Comparison of ENCODE assay signal across 8 cellular contexts in the genomic region with DNA sequence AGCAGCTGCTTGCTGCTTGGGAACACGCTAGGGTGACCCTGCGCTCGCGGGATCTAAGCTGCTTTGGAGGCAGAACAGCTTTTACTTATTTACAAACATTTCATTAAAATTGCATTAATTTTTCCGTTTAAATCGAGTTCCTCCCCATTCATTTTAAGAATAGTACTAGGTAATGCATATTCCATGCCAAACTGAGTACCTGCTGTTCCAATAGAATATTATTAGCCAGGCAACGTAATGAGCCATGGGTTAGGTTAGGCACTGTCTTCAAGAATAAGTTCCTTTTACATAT. TPM values are rescaled to one million over a fixed set of nuclear protein-coding genes. Genes with fewer than 3 reads are reported as not detected.
A peak's percentile ranks its signal among the peaks of the same experiment; 100 is the strongest.
DNase-seq lines count a peak whose midpoint lies in the region; ATAC-seq and TF ChIP-seq lines count a peak whose summit lies in the region.

No MANE protein-coding gene starts in this region.

- no peak for DNase-seq in CD4-positive, alpha-beta T cell
- DNase-seq in breast epithelium (ENCODE audit: low spot score in 2 of 2) (no peak), GM20000 (ENCODE audit: low spot score) (no peak), NCI-H2171 (lab: John Stamatoyannopoulos, UW) (no peak), anterior cingulate cortex (lab: John Stamatoyannopoulos, UW) (no peak)

- no peaks in the 10 kb centered on the region for H3K36me3 ChIP-seq in HUES6 (ENCODE audit: control insufficient read depth, insufficient read depth, low read length)
- no peaks in the 10 kb centered on the region for H3K36me3 ChIP-seq in breast epithelium
- H3K36me3 ChIP-seq in muscle layer of duodenum (ENCODE audit: control insufficient read depth in 1 of 2, insufficient read depth in 2 of 2, low read length in 2 of 2) = no peaks in the 10 kb centered on the region

- no peak for ATAC-seq in CD4-positive, alpha-beta T cell (ENCODE audit: poor library complexity)
- no peak for ATAC-seq in HG03571 (IDR thresholded peaks at IDR 0.05; ENCODE audit: unreplicated experiment)

- intact Hi-C loops in CD4-positive, alpha-beta T cell (cut with DNase I, micrococcal nuclease) = loop anchor here in 1 of 2 experiments (5.0 to 10.0 kb wide), 8 partner anchors 257 to 1687 kb away; a partner anchor contains a TSS
- intact Hi-C loops in breast epithelium (cut with DNase I; ENCODE audit: low total_unique reads) = no loop called here

- POLR2A ChIA-PET in CD4-positive, alpha-beta T cell (lab: Charles Lee) = interaction anchor here (0.7 to 2.9 kb wide), 15 partner anchors 11 to 1686 kb away, joined by 3 to 33 read pairs (median 6); a partner anchor contains a TSS

- H3K27me3 ChIP-seq in CD4-positive, alpha-beta T cell (ENCODE audit: control insufficient read depth, insufficient read depth, low read length) = no peaks in the 10 kb centered on the region
- peaks cover 38% of the 10 kb centered on the region for H3K27me3 ChIP-seq in HUES6 (ENCODE audit: control insufficient read depth, insufficient read depth, low read length)
- H3K27me3 ChIP-seq in breast epithelium = no peaks in the 10 kb centered on the region
- no peaks in the 10 kb centered on the region for H3K27me3 ChIP-seq in muscle layer of duodenum (ENCODE audit: low read depth, low read length)

- H3K27ac Mint-ChIP-seq in CD4-positive, alpha-beta T cell = peak overlapping the region; percentile 85

- H3K9me3 Mint-ChIP-seq in CD4-positive, alpha-beta T cell = no peaks in the 10 kb centered on the region

- H3K4me3 ChIP-seq in HUES6 (ENCODE audit: low read depth, low read length) = peak overlapping the region; percentile 69
- H3K4me3 ChIP-seq in breast epithelium = peak overlapping the region; percentile 93 to 95 (median 94)
- H3K4me3 ChIP-seq in muscle layer of duodenum (ENCODE audit: low read depth in 1 of 2, low read length in 2 of 2) = peak overlapping the region; percentile 51 to 98

- H3K36me3 Mint-ChIP-seq in CD4-positive, alpha-beta T cell (ENCODE audit: low read depth) = no peaks in the 10 kb centered on the region

- no peak for TF ChIP-seq POLR2A in breast epithelium (IDR thresholded peaks at IDR 0.05)

- H3K4me1 ChIP-seq in HUES6 (ENCODE audit: control insufficient read depth, insufficient read depth, low read length) = no peaks in the 10 kb centered on the region; the same call in 1 of the 2 replicates
- H3K4me1 ChIP-seq in breast epithelium = no peaks in the 10 kb centered on the region
- peaks cover 0 to 7% of the 10 kb centered on the region in 2 donors for H3K4me1 ChIP-seq in muscle layer of duodenum (ENCODE audit: control insufficient read depth in 1 of 2, insufficient read depth in 2 of 2, low read length in 2 of 2)

- peak overlapping the region; percentile 72 for H3K27ac ChIP-seq in CD4-positive, alpha-beta T cell (ENCODE audit: low read depth, low read length)
- no peak overlapping the region for H3K27ac ChIP-seq in HUES6 (ENCODE audit: low read depth, low read length)
- peak overlapping the region; percentile 87 to 92 for H3K27ac ChIP-seq in breast epithelium
- no peak overlapping the region for H3K27ac ChIP-seq in muscle layer of duodenum (ENCODE audit: low read length)

- H3K4me3 Mint-ChIP-seq in CD4-positive, alpha-beta T cell = peak overlapping the region; percentile 92

- no peak for TF ChIP-seq CTCF in CD4-positive, alpha-beta T cell (IDR thresholded peaks at IDR 0.05)
- TF ChIP-seq CTCF in breast epithelium (IDR thresholded peaks at IDR 0.05) (no peak), GM20000 (IDR thresholded peaks at IDR 0.05; ENCODE audit: extremely low read depth, missing control alignments) (no peak)

- CTCF ChIA-PET in CD4-positive, alpha-beta T cell (lab: Charles Lee) = interaction anchor here (0.6 to 1.3 kb wide), 2 partner anchors 11 to 853 kb away, joined by 3 to 4 read pairs; a partner anchor contains a TSS

- H3K9ac ChIP-seq in HUES6 (ENCODE audit: low read length) = peak overlapping the region; percentile 42

- no peaks in the 10 kb centered on the region for H3K27me3 Mint-ChIP-seq in CD4-positive, alpha-beta T cell

- no peaks in the 10 kb centered on the region for H3K9me3 ChIP-seq in CD4-positive, alpha-beta T cell (ENCODE audit: control insufficient read depth, low read length)
- H3K9me3 ChIP-seq in HUES6 (ENCODE audit: control insufficient read depth, insufficient read depth, low read depth, low read length) (peaks cover 7% of the 10 kb centered on the region; the same call in 1 of the 2 replicates), breast epithelium (no peaks in the 10 kb centered on the region), muscle layer of duodenum (ENCODE audit: control insufficient read depth in 1 of 2, low read length in 2 of 2) (no peaks in the 10 kb centered on the region)

- peaks cover 37% of the 10 kb centered on the region for H3K4me1 Mint-ChIP-seq in CD4-positive, alpha-beta T cell (ENCODE audit: low read depth)

RNA-seq across cellular contexts. Expression of a gene that starts 0.9 kb away (rescaled TPM):
- total RNA-seq in CD4-positive, alpha-beta T cell = 1 to 10 TPM; 6.6 to 7.4 TPM
- 10 to 100 TPM in 2 of 3 donors, 1 to 10 TPM in 1; 7.0 to 26.1 (median 16.1) TPM for total RNA-seq in breast epithelium

Comparison
In these comparisons a context has a peak if more than half of its experiments do, and no peak if none do; other contexts are left out.
1. H3K27ac ChIP-seq: peak in CD4-positive, alpha-beta T cell (single experiment) and breast epithelium (2 of 2); none in HUES6 (single experiment) and muscle layer of duodenum (single experiment).
2. Peak in every context shown above with its lines, with median percentiles within 50 percentile points of each other: H3K4me3 ChIP-seq.